In the genomic region with DNA sequence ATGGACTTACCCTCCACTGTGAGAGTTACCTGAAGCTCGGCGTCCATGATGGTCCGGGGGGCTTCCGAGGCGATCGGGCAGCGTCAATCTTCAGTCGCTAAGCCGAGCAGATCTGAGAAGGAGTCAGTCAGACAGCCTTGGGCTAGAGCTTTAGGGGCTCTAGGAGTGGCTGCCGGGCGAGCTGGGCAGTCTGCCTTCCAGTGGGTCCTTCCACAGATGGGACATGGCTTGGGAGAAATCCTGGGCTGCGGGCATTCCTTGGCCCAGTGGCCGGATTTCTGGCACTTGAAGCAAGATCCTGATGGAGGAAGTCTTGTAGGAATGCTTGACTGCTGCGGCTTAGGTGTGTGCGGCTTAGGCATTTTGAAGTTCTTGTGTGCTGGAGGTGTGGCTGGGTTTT, we compare ENCODE assay signal across 17 cellular contexts. TPM values are rescaled to one million over a fixed set of nuclear protein-coding genes. Genes with fewer than 3 reads are reported as not detected.
"Had no signal": no experiment of that assay in that cellular context is flagged by ENCODE, and none has a peak within 500 bp of the region (broad histone marks: within the 10 kb centered on the region; RNA-seq: fewer than 3 reads in every experiment).

No MANE protein-coding gene starts in this region.

RNA-seq across cellular contexts. Expression of a gene that starts 5.7 kb away (rescaled TPM):
- total RNA-seq: cerebellum, dermis blood vessel endothelial cell, gastrocnemius medialis, glomerular endothelial cell, heart right ventricle, left cardiac atrium, left ventricle myocardium superior, mononuclear cell, mucosa of gallbladder had no signal
- polyA plus RNA-seq: heart right ventricle had no signal

RNA-seq across cellular contexts. Expression of a gene that starts 14.9 kb away (rescaled TPM):
- total RNA-seq: cerebellum, dermis blood vessel endothelial cell, esophagus mucosa, esophagus squamous epithelium, gastrocnemius medialis, glomerular endothelial cell, kidney epithelial cell, left cardiac atrium, left lung, left ventricle myocardium superior, lower leg skin, lung, mammary epithelial cell, mononuclear cell, mucosa of gallbladder had no signal
- polyA plus RNA-seq: heart right ventricle, keratinocyte, lung, mammary epithelial cell had no signal
